ENCODE assay signal across 8 cellular contexts in the genomic region with DNA sequence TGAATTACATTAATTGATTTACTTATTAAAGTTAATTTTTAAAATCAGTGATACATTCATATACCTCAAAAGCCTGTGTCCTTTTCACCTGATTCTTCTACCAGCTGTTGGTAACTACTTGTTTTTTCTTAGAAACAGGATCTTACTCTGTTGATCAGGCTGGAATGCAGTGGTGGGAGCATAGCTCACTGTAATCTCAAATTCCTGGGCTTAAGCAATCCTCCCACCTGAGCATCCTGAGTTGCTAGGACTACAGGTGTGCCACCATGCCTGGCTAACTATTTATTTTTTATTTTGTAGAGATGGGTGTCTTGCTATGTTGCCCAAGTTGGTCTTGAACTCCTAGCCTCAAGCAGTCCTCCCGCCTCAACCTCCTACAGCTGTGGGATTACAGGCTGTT.
"Had no signal": no experiment of that assay in that cellular context is flagged by ENCODE, and none has a peak within 500 bp of the region (broad histone marks: within the 10 kb centered on the region; RNA-seq: fewer than 3 reads in every experiment).

No MANE protein-coding gene starts in this region.

- H3K4me3 ChIP-seq: GM23248, HAP-1, K562 had no signal

- H3K27ac ChIP-seq: GM23248, HL-60 had no signal

- H3K36me3 ChIP-seq: HAP-1 had no signal

- DNase-seq: GM23248, GOT3, H7, HFFc6, IMR-90 had no signal

- H3K9ac ChIP-seq: GM23248 had no signal

- H2AFZ ChIP-seq: GM23248 had no signal
